Comparison of ENCODE assay signal across 21 cellular contexts in the genomic region with DNA sequence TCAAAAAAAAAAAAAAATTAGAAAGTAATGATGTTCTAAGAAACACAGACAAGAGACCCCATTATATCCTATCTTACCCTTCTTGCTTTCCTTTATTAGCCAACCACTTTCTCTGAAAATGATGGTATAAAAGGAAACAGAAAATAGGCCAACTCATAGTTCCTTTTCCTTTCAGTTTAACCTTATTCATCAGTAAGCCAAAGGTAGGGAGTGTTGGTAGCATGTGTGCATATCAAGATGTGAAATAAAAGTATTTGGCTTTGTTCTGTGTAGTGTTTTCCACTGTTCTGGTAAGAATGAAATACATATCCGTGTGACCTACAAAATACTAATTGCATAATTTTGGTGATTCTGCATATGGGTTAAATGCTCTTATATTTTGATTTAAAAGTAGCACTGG.
DNase-seq lines count a peak whose midpoint lies in the region; ATAC-seq and TF ChIP-seq lines count a peak whose summit lies in the region.
"Had no signal": no experiment of that assay in that cellular context is flagged by ENCODE, and none has a peak within 500 bp of the region (broad histone marks: within the 10 kb centered on the region; RNA-seq: fewer than 3 reads in every experiment).

No MANE protein-coding gene starts in this region.

- H3K4me1 ChIP-seq in RWPE2 (ENCODE audit: insufficient read depth, poor library complexity, severe bottlenecking), result peaks cover 16% of the 10 kb centered on the region
- H3K4me1 ChIP-seq: neural progenitor cell, prostate gland, vagina had no signal

- H3K27me3 Mint-ChIP-seq in activated T-cell treated with anti-CD3 and anti-CD28 coated beads, Interleukin-2, amount 50 U/mL, for 4 hours (ENCODE audit: low read depth), result no peaks in the 10 kb centered on the region
- H3K27me3 Mint-ChIP-seq in central memory CD8-positive, alpha-beta T cell, result no peaks in the 10 kb centered on the region
- H3K27me3 Mint-ChIP-seq: IgD-negative memory B cell had no signal

- H3K27ac Mint-ChIP-seq in central memory CD8-positive, alpha-beta T cell (ENCODE audit: low read depth), result peak overlapping the region; percentile 19
- H3K27ac Mint-ChIP-seq: IgD-negative memory B cell had no signal

- peak; percentile 34 to 42 for ATAC-seq in activated T-cell treated with anti-CD3 and anti-CD28 coated beads, Interleukin-2, amount 50 U/mL, for 4 hours
- ATAC-seq in RWPE2 (ENCODE audit: low read depth), result no peak
- no peak for ATAC-seq in central memory CD8-positive, alpha-beta T cell (replicated peaks; ENCODE audit: extremely low read depth, poor library complexity, severe bottlenecking)
- peak; percentile 32 for ATAC-seq in stimulated activated naive CD8-positive, alpha-beta T cell treated with anti-CD3 and anti-CD28 coated beads, Interleukin-15, Interleukin-2, amounts not matched to agents 100 U/mL and 50 U/mL, for 24 hours
- ATAC-seq: mucosa of descending colon had no signal

- peak overlapping the region; percentile 57 for H3K4me3 Mint-ChIP-seq in activated T-cell treated with anti-CD3 and anti-CD28 coated beads, Interleukin-2, amount 50 U/mL, for 4 hours
- H3K4me3 Mint-ChIP-seq in central memory CD8-positive, alpha-beta T cell, result peak overlapping the region; percentile 46
- H3K4me3 Mint-ChIP-seq: IgD-negative memory B cell, neural progenitor cell had no signal

- no peaks in the 10 kb centered on the region for H3K36me3 ChIP-seq in RWPE2 (ENCODE audit: low read depth)
- H3K36me3 ChIP-seq: MG63, neural progenitor cell, prostate gland, thoracic aorta, vagina had no signal

- no peak for TF ChIP-seq CTCF in RWPE2 (IDR thresholded peaks at IDR 0.05; ENCODE audit: poor library complexity, severe bottlenecking)

- peak overlapping the region; percentile 67 for H3K27ac ChIP-seq in RWPE2 (ENCODE audit: poor library complexity, severe bottlenecking)
- H3K27ac ChIP-seq: hepatocyte, neural progenitor cell, prostate gland, thoracic aorta, vagina had no signal

- H3K36me3 Mint-ChIP-seq in activated T-cell treated with anti-CD3 and anti-CD28 coated beads, Interleukin-2, amount 50 U/mL, for 4 hours (ENCODE audit: insufficient read depth), result no peaks in the 10 kb centered on the region
- no peaks in the 10 kb centered on the region for H3K36me3 Mint-ChIP-seq in central memory CD8-positive, alpha-beta T cell (ENCODE audit: insufficient read depth)
- H3K36me3 Mint-ChIP-seq: IgD-negative memory B cell, neural progenitor cell had no signal

- no peak for DNase-seq in activated T-cell treated with anti-CD3 and anti-CD28 coated beads, Interleukin-2, amount 50 U/mL, for 4 hours
- no peak for DNase-seq in activated T-cell treated with anti-CD3 and anti-CD28 coated beads, Interleukin-2, amount 50 U/mL, for 1 hour
- no peak for DNase-seq in RWPE2 (ENCODE audit: low spot score)
- DNase-seq in central memory CD8-positive, alpha-beta T cell (ENCODE audit: low spot score in 2 of 2), result no peak
- DNase-seq in stimulated activated naive CD8-positive, alpha-beta T cell treated with anti-CD3 and anti-CD28 coated beads, Interleukin-15, Interleukin-2, amounts not matched to agents 100 U/mL and 50 U/mL, for 24 hours, result no peak
- no peak for DNase-seq in NCI-H2196 (lab: John Stamatoyannopoulos, UW; ENCODE audit: unreplicated experiment)
- DNase-seq in NCI-H1436 treated with DMSO at 0.1 percent for 48 hours (lab: John Stamatoyannopoulos, UW), result no peak
- DNase-seq in G401 (ENCODE audit: low spot score), result no peak
- DNase-seq: cerebellar nuclear complex; DMS 273 treated with DMSO at 0.1 percent for 48 hours; erythroblast; MG63; mucosa of descending colon; NCI-H510A; NK-92 treated with Interleukin-12 subunit alpha and Interleukin-12 subunit beta, amount 100 ng/mL, for 24 hours had no signal

- H3K4me3 ChIP-seq in RWPE2 (ENCODE audit: severe bottlenecking), result no peak overlapping the region
- H3K4me3 ChIP-seq: hepatocyte, MG63, mucosa of descending colon, neural progenitor cell, prostate gland, thoracic aorta, vagina had no signal

- no peaks in the 10 kb centered on the region for H3K27me3 ChIP-seq in RWPE2 (ENCODE audit: insufficient read depth, poor library complexity, severe bottlenecking)
- H3K27me3 ChIP-seq: hepatocyte, MG63, neural progenitor cell, vagina had no signal

- H3K9me3 ChIP-seq in RWPE2 (ENCODE audit: severe bottlenecking), result no peaks in the 10 kb centered on the region
- H3K9me3 ChIP-seq: MG63, mucosa of descending colon, prostate gland, thoracic aorta, vagina had no signal

- in situ Hi-C loops in G401 (cut with HindIII; ENCODE audit: low sequenced_read_pairs), result no loop called here

- H3K9me3 Mint-ChIP-seq in activated T-cell treated with anti-CD3 and anti-CD28 coated beads, Interleukin-2, amount 50 U/mL, for 4 hours, result no peaks in the 10 kb centered on the region
- H3K9me3 Mint-ChIP-seq in central memory CD8-positive, alpha-beta T cell, result no peaks in the 10 kb centered on the region

- peaks cover 23% of the 10 kb centered on the region for H3K4me1 Mint-ChIP-seq in activated T-cell treated with anti-CD3 and anti-CD28 coated beads, Interleukin-2, amount 50 U/mL, for 4 hours (ENCODE audit: low read depth)
- peaks cover 11% of the 10 kb centered on the region for H3K4me1 Mint-ChIP-seq in central memory CD8-positive, alpha-beta T cell

Comparison
In these comparisons a context has a peak if more than half of its experiments do, and no peak if none do; other contexts are left out.
1. ATAC-seq: peak in activated T-cell treated with anti-CD3 and anti-CD28 coated beads, Interleukin-2, amount 50 U/mL, for 4 hours (2 of 2) and stimulated activated naive CD8-positive, alpha-beta T cell treated with anti-CD3 and anti-CD28 coated beads, Interleukin-15, Interleukin-2, amounts not matched to agents 100 U/mL and 50 U/mL, for 24 hours (single experiment); none in RWPE2 (single experiment) and central memory CD8-positive, alpha-beta T cell (single experiment).